17 cellular contexts compared by ENCODE assay signal in genomic region chr1:25815208-25816111, GRCh38. TPM values are rescaled to one million over a fixed set of nuclear protein-coding genes. Genes with fewer than 3 reads are reported as not detected.
"Had no signal": no experiment of that assay in that cellular context is flagged by ENCODE, and none has a peak within 500 bp of the region (broad histone marks: within the 10 kb centered on the region; RNA-seq: fewer than 3 reads in every experiment).

No MANE protein-coding gene starts in this region.

- H3K9me3 Mint-ChIP-seq: activated CD8-positive, alpha-beta T cell treated with anti-CD3 and anti-CD28 coated beads for 36 hours; activated naive CD8-positive, alpha-beta T cell treated with anti-CD3 and anti-CD28 coated beads, Interleukin-2, amount 50 U/mL, for 24 hours; activated T-cell treated with anti-CD3 and anti-CD28 coated beads, Interleukin-2, amount 50 U/mL, for 72 hours; neural progenitor cell; stimulated activated memory B cell treated with anti-CD40 and anti-IgM and Interleukin-4, amounts not matched to agents 10 μg/mL and 1 μg/mL and 100 μg/mL, for 72 hours had no signal

- H3K36me3 ChIP-seq: breast epithelium, neural progenitor cell had no signal

- FAIRE-seq: keratinocyte, pancreas, urothelium cell line had no signal

- H3K9me3 ChIP-seq: breast epithelium, pancreas, sigmoid colon had no signal

- H3K36me3 Mint-ChIP-seq: stimulated activated memory B cell treated with anti-CD40 and anti-IgM and Interleukin-4, amounts not matched to agents 10 μg/mL and 1 μg/mL and 100 μg/mL, for 72 hours had no signal

- H3K4me2 ChIP-seq: hepatocyte, neural progenitor cell had no signal

- H3K27me3 ChIP-seq: breast epithelium, hepatocyte, neural progenitor cell, pancreas, sigmoid colon had no signal

- ATAC-seq: activated CD4-positive, alpha-beta T cell treated with anti-CD3 and anti-CD28 coated beads for 36 hours; activated CD8-positive, alpha-beta T cell treated with anti-CD3 and anti-CD28 coated beads for 36 hours; activated naive CD8-positive, alpha-beta T cell treated with anti-CD3 and anti-CD28 coated beads, Interleukin-2, amount 50 U/mL, for 24 hours; activated T-cell treated with anti-CD3 and anti-CD28 coated beads, Interleukin-2, amount 50 U/mL, for 72 hours; pancreas; SK-N-SH treated with all-trans-retinoic acid at 6 μM for 48 hours; stimulated activated memory B cell treated with anti-CD40 and anti-IgM and Interleukin-4, amounts not matched to agents 10 μg/mL and 1 μg/mL and 100 μg/mL, for 72 hours had no signal

- H2AFZ ChIP-seq: hepatocyte, neural progenitor cell had no signal

- H3K9ac ChIP-seq: neural progenitor cell had no signal

- H3K4me3 Mint-ChIP-seq: activated CD4-positive, alpha-beta T cell treated with anti-CD3 and anti-CD28 coated beads for 36 hours; activated CD8-positive, alpha-beta T cell treated with anti-CD3 and anti-CD28 coated beads for 36 hours; activated naive CD8-positive, alpha-beta T cell treated with anti-CD3 and anti-CD28 coated beads, Interleukin-2, amount 50 U/mL, for 24 hours; activated T-cell treated with anti-CD3 and anti-CD28 coated beads, Interleukin-2, amount 50 U/mL, for 72 hours; neural progenitor cell; stimulated activated memory B cell treated with anti-CD40 and anti-IgM and Interleukin-4, amounts not matched to agents 10 μg/mL and 1 μg/mL and 100 μg/mL, for 72 hours had no signal

- DNase-seq: activated CD4-positive, alpha-beta T cell treated with anti-CD3 and anti-CD28 coated beads for 36 hours; activated CD8-positive, alpha-beta T cell treated with anti-CD3 and anti-CD28 coated beads for 36 hours; activated naive CD4-positive, alpha-beta T cell; activated naive CD8-positive, alpha-beta T cell treated with anti-CD3 and anti-CD28 coated beads, Interleukin-2, amount 50 U/mL, for 24 hours; activated T-cell treated with anti-CD3 and anti-CD28 coated beads, Interleukin-2, amount 50 U/mL, for 72 hours; aorta; mesendoderm; sigmoid colon; stimulated activated CD4-positive, alpha-beta T cell treated with anti-CD3 and anti-CD28 coated beads, Interleukin-1b, Interleukin-23, amount 100 ng/mL, for 48 hours had no signal

- H3K27me3 Mint-ChIP-seq: activated CD4-positive, alpha-beta T cell treated with anti-CD3 and anti-CD28 coated beads for 36 hours; activated CD8-positive, alpha-beta T cell treated with anti-CD3 and anti-CD28 coated beads for 36 hours; activated naive CD8-positive, alpha-beta T cell treated with anti-CD3 and anti-CD28 coated beads, Interleukin-2, amount 50 U/mL, for 24 hours; stimulated activated memory B cell treated with anti-CD40 and anti-IgM and Interleukin-4, amounts not matched to agents 10 μg/mL and 1 μg/mL and 100 μg/mL, for 72 hours had no signal

- H3K27ac ChIP-seq: breast epithelium, hepatocyte, neural progenitor cell, pancreas, sigmoid colon had no signal

- H3K4me3 ChIP-seq: breast epithelium, hepatocyte, neural progenitor cell, pancreas, sigmoid colon had no signal

- H3K27ac Mint-ChIP-seq: activated CD4-positive, alpha-beta T cell treated with anti-CD3 and anti-CD28 coated beads for 36 hours; activated CD8-positive, alpha-beta T cell treated with anti-CD3 and anti-CD28 coated beads for 36 hours; activated naive CD8-positive, alpha-beta T cell treated with anti-CD3 and anti-CD28 coated beads, Interleukin-2, amount 50 U/mL, for 24 hours; activated T-cell treated with anti-CD3 and anti-CD28 coated beads, Interleukin-2, amount 50 U/mL, for 72 hours; neural progenitor cell; stimulated activated memory B cell treated with anti-CD40 and anti-IgM and Interleukin-4, amounts not matched to agents 10 μg/mL and 1 μg/mL and 100 μg/mL, for 72 hours had no signal

RNA-seq across cellular contexts. Expression of gene AUNIP, which starts 43.8 kb away (rescaled TPM):
- total RNA-seq: aorta, sigmoid colon had no signal
